8 cellular contexts compared by ENCODE assay signal in the genomic region with DNA sequence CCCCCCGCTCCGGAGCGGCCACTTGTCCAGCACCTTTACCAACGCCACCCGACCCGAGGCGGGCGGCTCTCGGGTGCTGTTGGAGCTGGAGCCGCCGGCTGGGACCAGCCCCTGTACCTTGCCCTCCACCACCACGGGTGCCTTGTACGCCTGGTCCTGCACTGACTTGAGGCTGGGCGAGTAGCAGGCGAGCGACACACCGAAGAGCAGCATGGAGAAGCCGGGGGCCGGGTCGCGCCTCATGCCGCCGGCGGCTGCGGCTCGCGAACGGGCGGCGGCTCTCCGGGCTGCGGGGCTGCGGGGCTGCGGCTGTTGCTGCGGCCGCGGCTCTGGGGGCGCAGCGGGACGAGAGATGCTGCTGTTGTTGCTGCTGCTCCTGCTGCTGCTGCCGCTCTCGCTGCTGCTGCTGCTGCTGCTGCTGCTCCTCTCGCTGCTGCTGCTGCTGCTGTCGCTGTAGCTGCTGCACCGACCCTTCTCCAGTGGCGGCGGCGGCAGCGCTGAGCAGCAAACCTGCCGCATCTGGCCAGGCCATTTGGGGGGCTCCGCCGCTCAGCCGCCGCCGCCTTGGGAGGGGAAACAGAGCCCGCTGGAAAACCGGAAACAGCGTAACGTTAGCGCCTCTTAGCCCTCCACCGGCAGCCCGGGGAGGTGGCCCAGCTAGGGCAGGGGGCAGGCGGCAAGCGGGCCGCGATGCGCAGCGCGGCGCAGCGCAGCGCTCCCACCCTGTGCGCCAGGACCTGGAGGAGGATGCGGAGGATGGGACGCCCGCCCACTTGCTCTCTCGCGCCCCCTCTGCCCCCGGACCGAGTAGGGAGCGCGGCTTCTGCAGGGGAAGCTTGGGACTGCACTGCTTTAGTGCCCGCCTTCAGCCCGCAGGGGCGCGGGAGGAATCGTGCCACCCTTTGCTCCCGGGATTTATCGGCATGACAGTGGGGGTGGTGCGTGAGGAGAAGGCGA. TPM values are rescaled to one million over a fixed set of nuclear protein-coding genes. Genes with fewer than 3 reads are reported as not detected.
DNase-seq lines count a peak whose midpoint lies in the region; ATAC-seq and TF ChIP-seq lines count a peak whose summit lies in the region.

A gene (minus strand): TSS at position 749 of the 957 bp plus-strand sequence.

- TF ChIP-seq CTCF in AG09319 (IDR thresholded peaks at IDR 0.05; ENCODE audit: low read depth, low read length) (peak; percentile 57), fibroblast of mammary gland (conservative IDR thresholded peaks at IDR 0.05; ENCODE audit: control insufficient read depth, insufficient read depth, low read depth, low read length) (no peak)

- H3K4me3 Mint-ChIP-seq in naive B cell: peak within 1 kb of the TSS; percentile 78 to 87 (median 80)

- peak; percentile 74 for ATAC-seq in GM18909 (IDR thresholded peaks at IDR 0.05; ENCODE audit: poor library complexity, unreplicated experiment)
- peak; percentile 66 for ATAC-seq in HG03159 (IDR thresholded peaks at IDR 0.05; ENCODE audit: unreplicated experiment)
- ATAC-seq in naive B cell (ENCODE audit: low read depth in 2 of 2): peak; percentile 83 to 86

- peak; percentile 14 for DNase-seq in AG09319 (ENCODE audit: extremely low read depth, low read depth)
- DNase-seq in NOMO-1 (lab: John Stamatoyannopoulos, UW; ENCODE audit: unreplicated experiment in 2 of 2): peak; percentile 42
- peak; percentile 35 for DNase-seq in activated T-helper 1 cell treated with Interleukin-2 at 50 U/mL for 16 hours (ENCODE audit: low read depth)
- peak; percentile 42 for DNase-seq in fibroblast of mammary gland (ENCODE audit: low read depth)
- DNase-seq in naive B cell: peak; percentile 46
- DNase-seq in substantia nigra (lab: John Stamatoyannopoulos, UW): peak; percentile 10 to 87 (median 64)

- H3K9me3 Mint-ChIP-seq in naive B cell: no peaks in the 10 kb centered on the region

- peaks cover 58 to 73% (median 61%) of the 10 kb centered on the region in 3 donors for H3K27me3 Mint-ChIP-seq in naive B cell

- peaks cover 18 to 36% (median 21%) of the 10 kb centered on the region in 3 donors for H3K4me1 Mint-ChIP-seq in naive B cell

- peak within 1 kb of the TSS; percentile 77 for H3K27ac ChIP-seq in substantia nigra (ENCODE audit: low read depth, low read length, poor library complexity, severe bottlenecking)

- H3K36me3 Mint-ChIP-seq in naive B cell: no peaks in the 10 kb centered on the region

- H3K27ac Mint-ChIP-seq in naive B cell: no peak within 1 kb of the TSS

- peak within 1 kb of the TSS; percentile 49 for H3K4me3 ChIP-seq in fibroblast of mammary gland (ENCODE audit: control insufficient read depth, low read depth, low read length)

RNA-seq across cellular contexts. Expression of the gene that starts here (rescaled TPM):
- under 1 TPM in 2 of 6 donors, not detected in 4; 0.15 to 0.21 TPM for polyA plus RNA-seq in naive B cell (ENCODE audit: low read depth in 6 of 6)

Comparison
In these comparisons a context has a peak if more than half of its experiments do, and no peak if none do; other contexts are left out.
1. Peak in every context shown above with its lines: DNase-seq, ATAC-seq, H3K4me3 ChIP-seq and H3K27ac ChIP-seq.
2. Peak in DNase-seq and ATAC-seq in naive B cell; RNA of the gene not detected or under 1 TPM.
3. DNase-seq: peak in every context shown above with its lines; median percentile 64 in substantia nigra; 46 in naive B cell; 42 in NOMO-1; 42 in fibroblast of mammary gland; 35 in activated T-helper 1 cell treated with Interleukin-2 at 50 U/mL for 16 hours; 14 in AG09319.